11 cellular contexts compared by ENCODE assay signal in genomic region chr3:122786067-122786466, GRCh38. TPM values are rescaled to one million over a fixed set of nuclear protein-coding genes. Genes with fewer than 3 reads are reported as not detected.
DNase-seq lines count a peak whose midpoint lies in the region; ATAC-seq and TF ChIP-seq lines count a peak whose summit lies in the region.
"Had no signal": no experiment of that assay in that cellular context is flagged by ENCODE, and none has a peak within 500 bp of the region (broad histone marks: within the 10 kb centered on the region; RNA-seq: fewer than 3 reads in every experiment).

No MANE protein-coding gene starts in this region.

- TF ChIP-seq POLR2A in prostate gland (IDR thresholded peaks at IDR 0.05) = no peak

- WGBS in prostate gland = 33% methylated on average over 1 of the region's 1 CpG

- H3K27me3 Mint-ChIP-seq in activated T-helper 17 cell treated with anti-CD3 and anti-CD28 coated beads, Interleukin-2, amount 50 U/mL, for 72 hours = no peaks in the 10 kb centered on the region

- H3K4me3 ChIP-seq in prostate gland = no peak overlapping the region

- no peak overlapping the region for H3K27ac ChIP-seq in prostate gland

- no peaks in the 10 kb centered on the region for H3K36me3 ChIP-seq in prostate gland

- H3K4me3 Mint-ChIP-seq in activated T-helper 17 cell treated with anti-CD3 and anti-CD28 coated beads, Interleukin-2, amount 50 U/mL, for 72 hours = no peak overlapping the region

- H3K27ac Mint-ChIP-seq in activated T-helper 17 cell treated with anti-CD3 and anti-CD28 coated beads, Interleukin-2, amount 50 U/mL, for 72 hours = no peak overlapping the region

- peak; percentile 32 for DNase-seq in A172 (ENCODE audit: low spot score)
- DNase-seq in GM03348 (ENCODE audit: low spot score) = peak; percentile 75
- peak; percentile 53 for DNase-seq in glomerular visceral epithelial cell (ENCODE audit: extremely low spot score)
- DNase-seq in prostate gland (ENCODE audit: low spot score) = no peak
- no peak for DNase-seq in DMS153 (lab: John Stamatoyannopoulos, UW)
- DNase-seq: dermis blood vessel endothelial cell, NCI-H2029 had no signal

- no peak for TF ChIP-seq CTCF in prostate gland (IDR thresholded peaks at IDR 0.05)

- peak; percentile 85 for ATAC-seq in activated T-helper 17 cell treated with anti-CD3 and anti-CD28 coated beads, Interleukin-2, amount 50 U/mL, for 72 hours (replicated peaks)
- ATAC-seq in GM18907 (IDR thresholded peaks at IDR 0.05; ENCODE audit: unreplicated experiment) (no peak), HG03520 (IDR thresholded peaks at IDR 0.05; ENCODE audit: unreplicated experiment) (no peak)
- ATAC-seq: sciatic nerve had no signal

- H3K36me3 Mint-ChIP-seq in activated T-helper 17 cell treated with anti-CD3 and anti-CD28 coated beads, Interleukin-2, amount 50 U/mL, for 72 hours (ENCODE audit: low read depth) = no peaks in the 10 kb centered on the region

- H3K9me3 ChIP-seq in prostate gland = no peaks in the 10 kb centered on the region

- H3K9me3 Mint-ChIP-seq in activated T-helper 17 cell treated with anti-CD3 and anti-CD28 coated beads, Interleukin-2, amount 50 U/mL, for 72 hours = no peaks in the 10 kb centered on the region

- H3K4me1 Mint-ChIP-seq in activated T-helper 17 cell treated with anti-CD3 and anti-CD28 coated beads, Interleukin-2, amount 50 U/mL, for 72 hours = peaks cover 8% of the 10 kb centered on the region

- intact Hi-C loops in prostate gland (cut with DNase I) = no loop called here

- no peaks in the 10 kb centered on the region for H3K4me1 ChIP-seq in prostate gland (replicated peaks)

- no peaks in the 10 kb centered on the region for H3K27me3 ChIP-seq in prostate gland (replicated peaks; ENCODE audit: insufficient read depth)

RNA-seq across cellular contexts. Expression of gene HSPBAP1, which starts 7.6 kb away (rescaled TPM):
- 6.2 and 14.6 TPM in 2 replicates for total RNA-seq in A172 (2014; rRNA removed; shearing (Covaris generic))
- 1 to 10 TPM; 5.1 to 6.7 TPM for total RNA-seq in activated T-helper 17 cell treated with anti-CD3 and anti-CD28 coated beads, Interleukin-2, amount 50 U/mL, for 72 hours
- total RNA-seq in prostate gland = 1 to 10 TPM; 4.1 to 9.3 TPM

RNA-seq across cellular contexts. Expression of gene SLC49A4, which starts 8.8 kb away (rescaled TPM):
- total RNA-seq in A172 (2014; rRNA removed; shearing (Covaris generic)) = 44.2 and 49.5 TPM in 2 replicates
- 1 to 10 TPM; 1.9 to 2.6 TPM for total RNA-seq in activated T-helper 17 cell treated with anti-CD3 and anti-CD28 coated beads, Interleukin-2, amount 50 U/mL, for 72 hours
- total RNA-seq in prostate gland = 10 to 100 TPM; 26.7 to 34.7 TPM

Comparison
In these comparisons a context has a peak if more than half of its experiments do, and no peak if none do; other contexts are left out.
1. DNase-seq: peak in A172 (single experiment), GM03348 (single experiment) and glomerular visceral epithelial cell (single experiment); none in prostate gland (single experiment) and DMS153 (single experiment).
2. RNA of gene SLC49A4, which starts 8.8 kb away (total RNA-seq): 44.2 to 49.5 TPM in A172 and 26.7 to 34.7 TPM in prostate gland; 1.9 to 2.6 TPM in activated T-helper 17 cell treated with anti-CD3 and anti-CD28 coated beads, Interleukin-2, amount 50 U/mL, for 72 hours; every median in the first group is over 4 times any median in the second.